Comparison of ENCODE assay signal across 8 cellular contexts in the genomic region with DNA sequence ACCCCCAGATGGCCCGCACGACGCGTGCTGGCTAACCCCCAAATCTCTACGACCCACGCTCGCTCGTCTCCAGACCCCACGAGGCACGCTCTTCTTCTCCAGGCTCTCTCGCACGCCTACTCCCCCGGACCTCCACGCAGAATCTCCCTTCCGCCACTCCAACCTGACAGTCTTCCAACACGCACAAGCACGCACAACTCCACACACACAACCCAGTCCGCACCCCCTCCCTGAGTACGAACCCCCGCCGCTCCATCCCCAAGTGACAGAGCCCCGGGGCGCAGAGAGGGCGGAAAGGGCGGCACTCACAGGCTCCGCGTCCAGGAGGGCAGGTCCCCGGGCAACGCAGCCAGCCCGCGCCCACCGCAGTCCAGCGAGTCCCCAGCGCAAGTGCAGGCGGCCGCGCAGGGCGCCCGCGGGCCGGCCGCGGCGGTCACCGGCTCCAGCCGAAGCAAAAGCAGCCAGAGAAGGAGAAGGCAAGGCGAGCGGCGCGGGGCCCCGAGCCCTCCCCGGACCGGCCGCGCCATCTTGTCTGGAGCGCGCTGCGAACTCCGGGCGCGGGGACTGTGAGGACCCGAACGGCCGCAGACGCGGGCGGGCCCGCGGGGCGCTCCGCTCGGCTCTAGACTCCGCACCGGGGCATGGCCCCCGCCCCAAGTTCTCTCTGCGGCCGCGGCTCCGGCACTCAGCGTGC. TPM values are rescaled to one million over a fixed set of nuclear protein-coding genes. Genes with fewer than 3 reads are reported as not detected.
A peak's percentile ranks its signal among the peaks of the same experiment; 100 is the strongest.
DNase-seq lines count a peak whose midpoint lies in the region; ATAC-seq, FAIRE-seq and TF ChIP-seq lines count a peak whose summit lies in the region.

No MANE protein-coding gene starts in this region.

- H3K79me2 ChIP-seq in fibroblast of lung (ENCODE audit: control insufficient read depth, insufficient read depth, low read length), result peaks cover 43% of the 10 kb centered on the region
- peaks cover 69% of the 10 kb centered on the region for H3K79me2 ChIP-seq in neural progenitor cell (ENCODE audit: low read depth)

- peak in 4 of 5 donors; percentile 36 to 45 (median 38) for DNase-seq in CD4-positive, alpha-beta memory T cell
- peak; percentile 74 for DNase-seq in activated T-cell treated with anti-CD3 and anti-CD28 coated beads, Interleukin-2, amount 50 U/mL, for 24 hours
- peak; percentile 16 to 23 for DNase-seq in fibroblast of lung (ENCODE audit: low read depth in 2 of 2)
- DNase-seq in neural progenitor cell (ENCODE audit: low spot score), result peak; percentile 47
- DNase-seq in urothelium cell line (ENCODE audit: low spot score), result peak; percentile 25
- no peak for DNase-seq in NCI-H128 (lab: John Stamatoyannopoulos, UW; ENCODE audit: unreplicated experiment)

- H3K36me3 ChIP-seq in CD4-positive, alpha-beta memory T cell (ENCODE audit: insufficient read depth, low read length), result no peaks in the 10 kb centered on the region
- H3K36me3 ChIP-seq in fibroblast of lung (ENCODE audit: control insufficient read depth, insufficient read depth, low read length) (no peaks in the 10 kb centered on the region), neural progenitor cell (no peaks in the 10 kb centered on the region)

- ATAC-seq in GM19467 (IDR thresholded peaks at IDR 0.05; ENCODE audit: unreplicated experiment), result peak; percentile 14
- peak; percentile 7 for ATAC-seq in HG03558 (IDR thresholded peaks at IDR 0.05; ENCODE audit: extremely low read depth, unreplicated experiment)

- peak overlapping the region; percentile 93 to 99 (median 98) for H3K4me3 Mint-ChIP-seq in CD4-positive, alpha-beta memory T cell
- peak overlapping the region; percentile 94 for H3K4me3 Mint-ChIP-seq in activated T-cell treated with anti-CD3 and anti-CD28 coated beads, Interleukin-2, amount 50 U/mL, for 24 hours
- H3K4me3 Mint-ChIP-seq in neural progenitor cell, result peak overlapping the region; percentile 98

- H3K27ac Mint-ChIP-seq in CD4-positive, alpha-beta memory T cell, result peak overlapping the region; percentile 53 to 96 (median 89)
- peak overlapping the region; percentile 95 for H3K27ac Mint-ChIP-seq in activated T-cell treated with anti-CD3 and anti-CD28 coated beads, Interleukin-2, amount 50 U/mL, for 24 hours
- peak overlapping the region; percentile 95 for H3K27ac Mint-ChIP-seq in neural progenitor cell

- H3K27me3 Mint-ChIP-seq in CD4-positive, alpha-beta memory T cell, result no peaks in the 10 kb centered on the region
- peaks cover 3% of the 10 kb centered on the region for H3K27me3 Mint-ChIP-seq in activated T-cell treated with anti-CD3 and anti-CD28 coated beads, Interleukin-2, amount 50 U/mL, for 24 hours
- peaks cover 13% of the 10 kb centered on the region for H3K27me3 Mint-ChIP-seq in neural progenitor cell (ENCODE audit: insufficient read depth, low read depth)

- POLR2A ChIA-PET in CD4-positive, alpha-beta memory T cell (lab: Charles Lee; ENCODE audit: partially characterized antibody), result interaction anchor here (0.5 to 6.3 kb wide), 14 partner anchors 8 to 244 kb away, joined by 3 to 61 read pairs (median 4); no protein-coding TSS in a partner anchor

- H3K4me2 ChIP-seq in fibroblast of lung (ENCODE audit: extremely low read depth, insufficient read depth, low read length), result peak overlapping the region; percentile 66
- peak overlapping the region; percentile 97 for H3K4me2 ChIP-seq in neural progenitor cell

- no peak for FAIRE-seq in urothelium cell line (lab: Jason Lieb, UNC)

- CTCF ChIA-PET in CD4-positive, alpha-beta memory T cell (lab: Charles Lee; ENCODE audit: partially characterized antibody), result interaction anchor here (1.0 to 1.3 kb wide), 3 partner anchors 9 to 202 kb away, joined by 3 to 5 read pairs (median 4); no protein-coding TSS in a partner anchor

- peak overlapping the region; percentile 61 for H3K27ac ChIP-seq in CD4-positive, alpha-beta memory T cell (ENCODE audit: low read depth, low read length)
- H3K27ac ChIP-seq in fibroblast of lung (ENCODE audit: insufficient read depth, low read length) (peak overlapping the region; percentile 78), neural progenitor cell (peak overlapping the region; percentile 91)

- TF ChIP-seq CTCF in fibroblast of lung (conservative IDR thresholded peaks at IDR 0.05 in 1 of 2, IDR thresholded peaks at IDR 0.05 in 1 of 2; ENCODE audit: low read depth in 1 of 2, low read length in 2 of 2) (no peak), neural progenitor cell (IDR thresholded peaks at IDR 0.05) (no peak)

- H3K9me3 ChIP-seq in CD4-positive, alpha-beta memory T cell (ENCODE audit: control insufficient read depth in 1 of 2, low read length in 2 of 2), result no peaks in the 10 kb centered on the region
- no peaks in the 10 kb centered on the region for H3K9me3 ChIP-seq in fibroblast of lung (ENCODE audit: control insufficient read depth, insufficient read depth, low read depth, low read length)
- H3K9me3 ChIP-seq in neural progenitor cell (ENCODE audit: low read depth), result no peaks in the 10 kb centered on the region

- H3K4me3 ChIP-seq in CD4-positive, alpha-beta memory T cell (ENCODE audit: low read length in 2 of 2), result peak overlapping the region; percentile 9 to 72
- H3K4me3 ChIP-seq in fibroblast of lung (replicated peaks in 1 of 4; ENCODE audit: control extremely low read depth in 1 of 4, insufficient read depth in 1 of 4, low read depth in 3 of 4, low read length in 4 of 4) (peak overlapping the region; percentile 70 to 96 (median 90)), neural progenitor cell (peak overlapping the region; percentile 99)

- H3K9ac ChIP-seq in fibroblast of lung (ENCODE audit: insufficient read depth, low read length), result peak overlapping the region; percentile 84
- H3K9ac ChIP-seq in neural progenitor cell, result peak overlapping the region; percentile 85

- no peaks in the 10 kb centered on the region for H3K9me3 Mint-ChIP-seq in CD4-positive, alpha-beta memory T cell
- H3K9me3 Mint-ChIP-seq in activated T-cell treated with anti-CD3 and anti-CD28 coated beads, Interleukin-2, amount 50 U/mL, for 24 hours, result no peaks in the 10 kb centered on the region
- H3K9me3 Mint-ChIP-seq in neural progenitor cell, result no peaks in the 10 kb centered on the region

- intact Hi-C loops in CD4-positive, alpha-beta memory T cell (cut with micrococcal nuclease), result loop anchor here (2.0 to 10.0 kb wide), 8 partner anchors 38 to 1155 kb away; a partner anchor contains a TSS

- H3K4me1 Mint-ChIP-seq in CD4-positive, alpha-beta memory T cell, result peaks cover 57 to 81% (median 67%) of the 10 kb centered on the region in 4 donors
- H3K4me1 Mint-ChIP-seq in activated T-cell treated with anti-CD3 and anti-CD28 coated beads, Interleukin-2, amount 50 U/mL, for 24 hours (ENCODE audit: low read depth), result peaks cover 69% of the 10 kb centered on the region
- H3K4me1 Mint-ChIP-seq in neural progenitor cell, result peaks cover 69% of the 10 kb centered on the region

- no peaks in the 10 kb centered on the region for H3K27me3 ChIP-seq in CD4-positive, alpha-beta memory T cell (ENCODE audit: insufficient read depth, low read length)
- H3K27me3 ChIP-seq in fibroblast of lung (ENCODE audit: control insufficient read depth, insufficient read depth, low read length) (peaks cover 5% of the 10 kb centered on the region), neural progenitor cell (no peaks in the 10 kb centered on the region)

- H3K36me3 Mint-ChIP-seq in CD4-positive, alpha-beta memory T cell, result peaks cover 0 to 15% of the 10 kb centered on the region in 2 donors
- H3K36me3 Mint-ChIP-seq in activated T-cell treated with anti-CD3 and anti-CD28 coated beads, Interleukin-2, amount 50 U/mL, for 24 hours (ENCODE audit: low read depth), result peaks cover 6% of the 10 kb centered on the region
- no peaks in the 10 kb centered on the region for H3K36me3 Mint-ChIP-seq in neural progenitor cell

- H4K20me1 ChIP-seq in fibroblast of lung (ENCODE audit: control insufficient read depth, extremely low read depth, insufficient read depth, low read length), result no peaks in the 10 kb centered on the region
- peaks cover 55% of the 10 kb centered on the region for H4K20me1 ChIP-seq in neural progenitor cell (ENCODE audit: low read depth)

- H3F3A ChIP-seq in neural progenitor cell (ENCODE audit: low read depth), result peaks cover 55% of the 10 kb centered on the region

- H2AFZ ChIP-seq in fibroblast of lung (ENCODE audit: low read length) (peak overlapping the region; percentile 65), neural progenitor cell (replicated peaks) (no peak overlapping the region)

- peaks cover 69% of the 10 kb centered on the region for H3K4me1 ChIP-seq in CD4-positive, alpha-beta memory T cell (ENCODE audit: insufficient read depth, low read length)
- H3K4me1 ChIP-seq in fibroblast of lung (ENCODE audit: control insufficient read depth, extremely low read depth, insufficient read depth, low read length), result peaks cover 2% of the 10 kb centered on the region
- peaks cover 57% of the 10 kb centered on the region for H3K4me1 ChIP-seq in neural progenitor cell

RNA-seq across cellular contexts. Expression of a gene that starts 0.8 kb away (rescaled TPM):
- 10 to 100 TPM; 66.3 to 71.7 TPM for total RNA-seq in CD4-positive, alpha-beta memory T cell
- polyA plus RNA-seq in CD4-positive, alpha-beta memory T cell, result 10 to 100 TPM; 28.6 to 58.5 TPM
- total RNA-seq in fibroblast of lung, result 82.4 and 104 TPM in 2 replicates
- polyA plus RNA-seq in fibroblast of lung, result 27.9 and 46.5 TPM in 2 replicates
- polyA plus RNA-seq in fibroblast of lung (2012), result 23.1 and 33.6 TPM in 2 replicates
- polyA minus RNA-seq in fibroblast of lung (ENCODE audit: low replicate concordance), result 126 and 180 TPM in 2 replicates
- 169 and 184 TPM in 2 replicates for total RNA-seq in neural progenitor cell (ENCODE audit: low replicate concordance)

Comparison
In these comparisons a context has a peak if more than half of its experiments do, and no peak if none do; other contexts are left out.
1. H3K4me3 ChIP-seq: peak in every context shown above with its lines; median percentile 99 in neural progenitor cell; 90 in fibroblast of lung; 40 in CD4-positive, alpha-beta memory T cell.